ENCODE assay signal across 8 cellular contexts in genomic region chr15:74723754-74724334, GRCh38. TPM values are rescaled to one million over a fixed set of nuclear protein-coding genes. Genes with fewer than 3 reads are reported as not detected.
DNase-seq lines count a peak whose midpoint lies in the region; ATAC-seq and TF ChIP-seq lines count a peak whose summit lies in the region.

No MANE protein-coding gene starts in this region.

- H3K4me3 Mint-ChIP-seq in activated CD4-positive, alpha-beta T cell treated with anti-CD3 and anti-CD28 coated beads, Interleukin-2, amount 10 ng/mL, durations not matched to agents 7 days and 5 days = no peak overlapping the region

- peaks cover 16% of the 10 kb centered on the region for H3K27me3 Mint-ChIP-seq in activated CD4-positive, alpha-beta T cell treated with anti-CD3 and anti-CD28 coated beads, Interleukin-2, amount 10 ng/mL, durations not matched to agents 7 days and 5 days

- POLR2A ChIA-PET in activated CD4-positive, alpha-beta T cell treated with anti-CD3 and anti-CD28 coated beads, Interleukin-2, amount 10 ng/mL, durations not matched to agents 7 days and 5 days (lab: Charles Lee) = no interaction called here

- H3K27ac Mint-ChIP-seq in activated CD4-positive, alpha-beta T cell treated with anti-CD3 and anti-CD28 coated beads, Interleukin-2, amount 10 ng/mL, durations not matched to agents 7 days and 5 days = no peak overlapping the region

- no peaks in the 10 kb centered on the region for H3K9me3 Mint-ChIP-seq in activated CD4-positive, alpha-beta T cell treated with anti-CD3 and anti-CD28 coated beads, Interleukin-2, amount 10 ng/mL, durations not matched to agents 7 days and 5 days

- H3K4me3 ChIP-seq in H7 (ENCODE audit: insufficient read depth, low read depth, low read length) (no peak overlapping the region), choroid plexus epithelial cell (ENCODE audit: low read depth, low read length) (no peak overlapping the region)

- TF ChIP-seq CTCF in choroid plexus epithelial cell (conservative IDR thresholded peaks at IDR 0.05; ENCODE audit: low read depth, low read length) = no peak

- no peaks in the 10 kb centered on the region for H3K36me3 ChIP-seq in H7 (replicated peaks; ENCODE audit: control insufficient read depth, insufficient read depth, low read length)

- DNase-seq in CD1c-positive myeloid dendritic cell (ENCODE audit: extremely low spot score) = peak; percentile 48
- DNase-seq in H7 = peak; percentile 81
- DNase-seq in NCI-H526 treated with DMSO at 0.1 percent for 48 hours (lab: John Stamatoyannopoulos, UW) = peak; percentile 57
- DNase-seq in choroid plexus epithelial cell (ENCODE audit: low read depth) = peak; percentile 73
- DNase-seq in mucosa of gallbladder (ENCODE audit: low spot score) = peak; percentile 21
- DNase-seq in activated CD4-positive, alpha-beta T cell treated with anti-CD3 and anti-CD28 coated beads, Interleukin-2, amount 10 ng/mL, durations not matched to agents 7 days and 5 days = no peak

- CTCF ChIA-PET in activated CD4-positive, alpha-beta T cell treated with anti-CD3 and anti-CD28 coated beads, Interleukin-2, amount 10 ng/mL, durations not matched to agents 7 days and 5 days (lab: Charles Lee) = interaction anchor here (0.6 to 1.0 kb wide), 5 partner anchors 9 to 893 kb away, joined by 3 to 4 read pairs (median 3); no protein-coding TSS in a partner anchor

- no peaks in the 10 kb centered on the region for H3K36me3 Mint-ChIP-seq in activated CD4-positive, alpha-beta T cell treated with anti-CD3 and anti-CD28 coated beads, Interleukin-2, amount 10 ng/mL, durations not matched to agents 7 days and 5 days (ENCODE audit: low read depth)

- ATAC-seq in GM21423 (IDR thresholded peaks at IDR 0.05; ENCODE audit: unreplicated experiment) (no peak), HG03097 (IDR thresholded peaks at IDR 0.05; ENCODE audit: low FRiP score, unreplicated experiment) (no peak)

- peaks cover 25% of the 10 kb centered on the region for H3K4me1 Mint-ChIP-seq in activated CD4-positive, alpha-beta T cell treated with anti-CD3 and anti-CD28 coated beads, Interleukin-2, amount 10 ng/mL, durations not matched to agents 7 days and 5 days

- peaks cover 30% of the 10 kb centered on the region for H3K27me3 ChIP-seq in H7 (ENCODE audit: control insufficient read depth, insufficient read depth, low read length)

RNA-seq across cellular contexts. Expression of gene CYP1A1, which starts 1.5 kb away (rescaled TPM):
- total RNA-seq in H7 (2014; rRNA removed; shearing (Covaris generic)) = 0.45 and 0.78 TPM in 2 replicates
- 13.8 TPM for total RNA-seq in mucosa of gallbladder
- total RNA-seq in activated CD4-positive, alpha-beta T cell treated with anti-CD3 and anti-CD28 coated beads, Interleukin-2, amount 10 ng/mL, durations not matched to agents 7 days and 5 days = 1 to 10 TPM; 2.2 to 2.9 TPM

RNA-seq across cellular contexts. Expression of gene CYP1A2, which starts 24.8 kb away (rescaled TPM):
- total RNA-seq in H7 (2014; rRNA removed; shearing (Covaris generic)) = not detected in 2 replicates
- 0.14 TPM for total RNA-seq in mucosa of gallbladder
- total RNA-seq in activated CD4-positive, alpha-beta T cell treated with anti-CD3 and anti-CD28 coated beads, Interleukin-2, amount 10 ng/mL, durations not matched to agents 7 days and 5 days = not detected

RNA-seq across cellular contexts. Expression of gene EDC3, which starts 28.0 kb away (rescaled TPM):
- 9.4 and 9.7 TPM in 2 replicates for total RNA-seq in H7 (2014; rRNA removed; shearing (Covaris generic))
- 35.9 TPM for total RNA-seq in mucosa of gallbladder
- total RNA-seq in activated CD4-positive, alpha-beta T cell treated with anti-CD3 and anti-CD28 coated beads, Interleukin-2, amount 10 ng/mL, durations not matched to agents 7 days and 5 days = 10 to 100 TPM; 34.9 to 41.1 TPM

RNA-seq across cellular contexts. Expression of gene CSK, which starts 58.0 kb away (rescaled TPM):
- 31.8 and 34.8 TPM in 2 replicates for total RNA-seq in H7 (2014; rRNA removed; shearing (Covaris generic))
- 74.2 TPM for total RNA-seq in mucosa of gallbladder
- total RNA-seq in activated CD4-positive, alpha-beta T cell treated with anti-CD3 and anti-CD28 coated beads, Interleukin-2, amount 10 ng/mL, durations not matched to agents 7 days and 5 days = 100 to 1,000 TPM; 315 to 348 TPM
